ENCODE assay signal across 26 cellular contexts in genomic region chr18:63828120-63828519, GRCh38. TPM values are rescaled to one million over a fixed set of nuclear protein-coding genes. Genes with fewer than 3 reads are reported as not detected.
"Had no signal": no experiment of that assay in that cellular context is flagged by ENCODE, and none has a peak within 500 bp of the region (broad histone marks: within the 10 kb centered on the region; RNA-seq: fewer than 3 reads in every experiment).

No MANE protein-coding gene starts in this region.

- H3K27me3 ChIP-seq: ascending aorta had no signal

- DNase-seq: activated CD4-positive, alpha-beta memory T cell treated with anti-CD3 and anti-CD28 coated beads for 36 hours; activated CD4-positive, alpha-beta T cell treated with anti-CD3 and anti-CD28 coated beads, Interleukin-2, amount 10 ng/mL, durations not matched to agents 7 days and 5 days; activated CD4-positive, CD25-positive, alpha-beta regulatory T cell; activated CD8-positive, alpha-beta memory T cell treated with anti-CD3 and anti-CD28 coated beads for 24 hours; activated effector memory CD4-positive, alpha-beta T cell treated with anti-CD3 and anti-CD28 coated beads, Interleukin-2, amount 50 U/mL, for 16 hours; activated naive CD4-positive, alpha-beta T cell treated with Interleukin-2 at 50 U/mL for 16 hours; activated naive CD8-positive, alpha-beta T cell treated with anti-CD3 and anti-CD28 coated beads, Interleukin-2, amount 50 U/mL, for 24 hours; activated T-cell treated with anti-CD3 and anti-CD28 coated beads, Interleukin-2, amount 50 U/mL, for 4 hours; amniotic stem cell; NCI-H1092; NCI-H1417; NCI-H1930; NCI-H2171; NCI-H2227 treated with DMSO at 0.1 percent for 48 hours; NCI-H446 treated with DMSO at 0.1 percent for 48 hours; NCI-H524 treated with DMSO at 0.1 percent for 48 hours; NCI-H82; SHP77 treated with DMSO at 0.1 percent for 48 hours; T-cell; T-helper 2 cell; T1000 had no signal

- H3K4me3 ChIP-seq: ascending aorta had no signal

- ATAC-seq: activated naive CD4-positive, alpha-beta T cell treated with anti-CD3 and anti-CD28 coated beads, Interleukin-2, amount 50 U/mL, for 72 hours; activated naive CD8-positive, alpha-beta T cell treated with anti-CD3 and anti-CD28 coated beads, Interleukin-2, amount 50 U/mL, for 24 hours; activated T-cell treated with anti-CD3 and anti-CD28 coated beads, Interleukin-2, amount 50 U/mL, for 4 hours; T-cell had no signal

- H3K27ac ChIP-seq: ascending aorta had no signal

- H3K9me3 ChIP-seq: ascending aorta had no signal

- H3K36me3 ChIP-seq: ascending aorta had no signal

- FAIRE-seq: RCC 7860, TTC549 had no signal

- H3K4me1 ChIP-seq: ascending aorta had no signal

RNA-seq across cellular contexts. Expression of gene SERPINB7, which starts 52.9 kb away (rescaled TPM):
- total RNA-seq: activated CD4-positive, alpha-beta memory T cell treated with anti-CD3 and anti-CD28 coated beads for 36 hours; activated CD4-positive, alpha-beta T cell treated with anti-CD3 and anti-CD28 coated beads, Interleukin-2, amount 10 ng/mL, durations not matched to agents 7 days and 5 days; activated naive CD4-positive, alpha-beta T cell treated with anti-CD3 and anti-CD28 coated beads, Interleukin-2, amount 50 U/mL, for 72 hours; activated T-cell treated with anti-CD3 and anti-CD28 coated beads, Interleukin-2, amount 50 U/mL, for 4 hours; ascending aorta; T-cell had no signal

RNA-seq across cellular contexts. Expression of gene SERPINB2, which starts 59.4 kb away (rescaled TPM):
- total RNA-seq: activated CD4-positive, alpha-beta memory T cell treated with anti-CD3 and anti-CD28 coated beads for 36 hours; activated CD4-positive, alpha-beta T cell treated with anti-CD3 and anti-CD28 coated beads, Interleukin-2, amount 10 ng/mL, durations not matched to agents 7 days and 5 days; activated naive CD4-positive, alpha-beta T cell treated with anti-CD3 and anti-CD28 coated beads, Interleukin-2, amount 50 U/mL, for 72 hours; ascending aorta; SK-MEL-5; T-cell had no signal
